In the genomic region with DNA sequence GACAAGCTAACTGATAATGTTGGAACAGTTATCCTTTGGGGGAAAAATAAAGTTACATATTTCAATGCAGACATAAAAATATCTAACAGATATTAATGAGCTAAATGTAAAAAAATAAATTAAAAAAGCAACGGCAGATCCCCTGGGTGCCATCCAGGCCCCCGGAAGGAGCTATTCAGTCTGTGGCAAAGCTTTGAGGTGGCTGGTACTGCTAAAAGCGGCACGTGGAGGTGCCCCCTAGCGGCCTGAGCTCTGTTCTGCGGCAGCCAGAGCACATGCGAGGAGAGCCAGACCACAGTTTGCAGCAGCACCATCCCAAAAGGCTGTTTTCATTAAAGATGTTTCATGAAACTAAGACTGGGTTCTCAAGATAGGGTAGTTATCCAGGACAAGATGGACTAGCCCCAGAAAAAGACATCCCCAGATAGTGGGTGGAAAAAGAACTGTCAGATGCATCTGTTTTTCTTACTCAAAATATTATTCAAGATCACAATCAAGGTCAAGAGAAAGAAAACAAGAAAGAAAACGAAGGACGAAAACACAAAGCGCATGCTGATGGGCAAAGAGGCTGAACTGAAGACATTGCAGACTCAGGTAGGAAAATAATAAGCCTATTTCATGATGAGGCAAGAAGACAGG, we compare ENCODE assay signal across 1 cellular context.
TF ChIP-seq lines count a peak whose summit lies in the region.

No MANE protein-coding gene starts in this region.

TF ChIP-seq in HEK293, 187 proteins besides CTCF, POLR2A, EP300 and RAD21 (continued from another document):
- TF ChIP-seq, protein P1, sequence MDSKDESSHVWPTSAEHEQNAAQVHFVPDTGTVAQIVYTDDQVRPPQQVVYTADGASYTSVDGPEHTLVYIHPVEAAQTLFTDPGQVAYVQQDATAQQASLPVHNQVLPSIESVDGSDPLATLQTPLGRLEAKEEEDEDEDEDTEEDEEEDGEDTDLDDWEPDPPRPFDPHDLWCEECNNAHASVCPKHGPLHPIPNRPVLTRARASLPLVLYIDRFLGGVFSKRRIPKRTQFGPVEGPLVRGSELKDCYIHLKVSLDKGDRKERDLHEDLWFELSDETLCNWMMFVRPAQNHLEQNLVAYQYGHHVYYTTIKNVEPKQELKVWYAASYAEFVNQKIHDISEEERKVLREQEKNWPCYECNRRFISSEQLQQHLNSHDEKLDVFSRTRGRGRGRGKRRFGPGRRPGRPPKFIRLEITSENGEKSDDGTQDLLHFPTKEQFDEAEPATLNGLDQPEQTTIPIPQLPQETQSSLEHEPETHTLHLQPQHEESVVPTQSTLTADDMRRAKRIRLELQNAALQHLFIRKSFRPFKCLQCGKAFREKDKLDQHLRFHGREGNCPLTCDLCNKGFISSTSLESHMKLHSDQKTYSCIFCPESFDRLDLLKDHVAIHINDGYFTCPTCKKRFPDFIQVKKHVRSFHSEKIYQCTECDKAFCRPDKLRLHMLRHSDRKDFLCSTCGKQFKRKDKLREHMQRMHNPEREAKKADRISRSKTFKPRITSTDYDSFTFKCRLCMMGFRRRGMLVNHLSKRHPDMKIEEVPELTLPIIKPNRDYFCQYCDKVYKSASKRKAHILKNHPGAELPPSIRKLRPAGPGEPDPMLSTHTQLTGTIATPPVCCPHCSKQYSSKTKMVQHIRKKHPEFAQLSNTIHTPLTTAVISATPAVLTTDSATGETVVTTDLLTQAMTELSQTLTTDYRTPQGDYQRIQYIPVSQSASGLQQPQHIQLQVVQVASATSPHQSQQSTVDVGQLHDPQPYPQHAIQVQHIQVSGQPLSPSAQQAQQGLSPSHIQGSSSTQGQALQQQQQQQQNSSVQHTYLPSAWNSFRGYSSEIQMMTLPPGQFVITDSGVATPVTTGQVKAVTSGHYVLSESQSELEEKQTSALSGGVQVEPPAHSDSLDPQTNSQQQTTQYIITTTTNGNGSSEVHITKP (tag by site-specific recombination; IDR thresholded peaks at IDR 0.05), result no peak
- TF ChIP-seq, protein P2, sequence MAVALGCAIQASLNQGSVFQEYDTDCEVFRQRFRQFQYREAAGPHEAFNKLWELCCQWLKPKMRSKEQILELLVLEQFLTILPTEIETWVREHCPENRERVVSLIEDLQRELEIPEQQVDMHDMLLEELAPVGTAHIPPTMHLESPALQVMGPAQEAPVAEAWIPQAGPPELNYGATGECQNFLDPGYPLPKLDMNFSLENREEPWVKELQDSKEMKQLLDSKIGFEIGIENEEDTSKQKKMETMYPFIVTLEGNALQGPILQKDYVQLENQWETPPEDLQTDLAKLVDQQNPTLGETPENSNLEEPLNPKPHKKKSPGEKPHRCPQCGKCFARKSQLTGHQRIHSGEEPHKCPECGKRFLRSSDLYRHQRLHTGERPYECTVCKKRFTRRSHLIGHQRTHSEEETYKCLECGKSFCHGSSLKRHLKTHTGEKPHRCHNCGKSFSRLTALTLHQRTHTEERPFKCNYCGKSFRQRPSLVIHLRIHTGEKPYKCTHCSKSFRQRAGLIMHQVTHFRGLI (tag by site-specific recombination; IDR thresholded peaks at IDR 0.05), result no peak
- TF ChIP-seq ZNF654 (tag by site-specific recombination; IDR thresholded peaks at IDR 0.05; ENCODE audit: low read depth), result peak; percentile 39; the same call in 1 of the 2 replicates
- no peak for TF ChIP-seq KLF8 (tag by site-specific recombination; IDR thresholded peaks at IDR 0.05)
- TF ChIP-seq, protein P3, sequence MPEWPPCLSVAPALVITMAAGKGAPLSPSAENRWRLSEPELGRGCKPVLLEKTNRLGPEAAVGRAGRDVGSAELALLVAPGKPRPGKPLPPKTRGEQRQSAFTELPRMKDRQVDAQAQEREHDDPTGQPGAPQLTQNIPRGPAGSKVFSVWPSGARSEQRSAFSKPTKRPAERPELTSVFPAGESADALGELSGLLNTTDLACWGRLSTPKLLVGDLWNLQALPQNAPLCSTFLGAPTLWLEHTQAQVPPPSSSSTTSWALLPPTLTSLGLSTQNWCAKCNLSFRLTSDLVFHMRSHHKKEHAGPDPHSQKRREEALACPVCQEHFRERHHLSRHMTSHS (tag by site-specific recombination; IDR thresholded peaks at IDR 0.05), result no peak
